ENCODE assay signal across 1 cellular context in genomic region chr19:12085074-12085818, GRCh38.
A peak's percentile ranks its signal among the peaks of the same experiment; 100 is the strongest.
TF ChIP-seq lines count a peak whose summit lies in the region.

No MANE protein-coding gene starts in this region.

TF ChIP-seq in HepG2, 621 proteins besides CTCF, POLR2A, EP300 and RAD21:
- TF ChIP-seq GTF3A (CRISPR knock-in tag; conservative IDR thresholded peaks at IDR 0.05) = no peak
- TF ChIP-seq MAFK (conservative IDR thresholded peaks at IDR 0.05 in 1 of 2, IDR thresholded peaks at IDR 0.05 in 1 of 2; ENCODE audit: low read length in 2 of 2) = peak; percentile 52 to 78
- TF ChIP-seq MAFF (IDR thresholded peaks at IDR 0.05; ENCODE audit: low read depth, low read length) = peak; percentile 55; the same call in 1 of the 2 replicates
- no peak for TF ChIP-seq ZNF513 (CRISPR knock-in tag; conservative IDR thresholded peaks at IDR 0.05)
- TF ChIP-seq CREB1 (IDR thresholded peaks at IDR 0.05) = peak; percentile 69
- TF ChIP-seq CREB1 (CRISPR knock-in tag; IDR thresholded peaks at IDR 0.05) = no peak
- peak; percentile 33; the same call in 1 of the 2 replicates for TF ChIP-seq ATF7 (IDR thresholded peaks at IDR 0.05)
- no peak for TF ChIP-seq ATF7 (CRISPR knock-in tag; IDR thresholded peaks at IDR 0.05)
